Comparison of ENCODE assay signal across 5 cellular contexts in the genomic region with DNA sequence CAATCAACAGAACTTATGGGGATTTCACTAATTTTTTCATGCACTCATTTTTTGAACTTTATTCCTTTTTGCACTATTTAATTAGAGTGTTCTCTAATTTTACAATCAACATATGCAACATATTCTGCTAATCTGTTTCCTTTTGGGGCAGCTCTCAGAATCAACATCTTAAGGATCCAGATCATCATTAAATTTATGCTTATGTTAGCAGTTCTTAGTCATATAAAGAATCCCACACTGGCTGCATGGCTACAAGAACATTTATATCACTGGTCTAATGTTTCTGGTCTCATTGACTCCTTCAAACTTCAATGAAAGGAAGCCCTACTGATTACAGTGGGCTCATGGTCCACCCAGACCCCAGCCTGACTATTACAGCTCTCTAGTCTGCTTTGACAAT.
"Had no signal": no experiment of that assay in that cellular context is flagged by ENCODE, and none has a peak within 500 bp of the region (broad histone marks: within the 10 kb centered on the region; RNA-seq: fewer than 3 reads in every experiment).

No MANE protein-coding gene starts in this region.

- H3K9ac ChIP-seq: KMS-11 had no signal

- DNase-seq: KG1 had no signal

- H3K27ac ChIP-seq: HL-60, KMS-11 had no signal

- FAIRE-seq: HTR-8/SVneo, K562 had no signal

- H3K4me3 ChIP-seq: K562 had no signal

- ATAC-seq: K562 had no signal

- H3K4me2 ChIP-seq: KMS-11 had no signal
